In genomic region chr12:19971396-19971802, GRCh38 we compare ENCODE assay signal across 14 cellular contexts.
DNase-seq lines count a peak whose midpoint lies in the region; ATAC-seq and TF ChIP-seq lines count a peak whose summit lies in the region.
"Had no signal": no experiment of that assay in that cellular context is flagged by ENCODE, and none has a peak within 500 bp of the region (broad histone marks: within the 10 kb centered on the region; RNA-seq: fewer than 3 reads in every experiment).

No MANE protein-coding gene starts in this region.

- H3K27me3 ChIP-seq in thoracic aorta (replicated peaks; ENCODE audit: insufficient read depth), result no peaks in the 10 kb centered on the region
- H3K27me3 ChIP-seq: upper lobe of right lung had no signal

- no peaks in the 10 kb centered on the region for H3K27me3 Mint-ChIP-seq in T-helper 17 cell
- H3K27me3 Mint-ChIP-seq: activated CD4-positive, alpha-beta T cell treated with anti-CD3 and anti-CD28 coated beads for 36 hours had no signal

- no peaks in the 10 kb centered on the region for H3K36me3 Mint-ChIP-seq in T-helper 17 cell (ENCODE audit: low read depth)

- H3K4me3 Mint-ChIP-seq in T-helper 17 cell, result no peak overlapping the region
- H3K4me3 Mint-ChIP-seq: activated CD4-positive, alpha-beta T cell treated with anti-CD3 and anti-CD28 coated beads for 36 hours; activated naive CD4-positive, alpha-beta T cell treated with anti-CD3 and anti-CD28 coated beads for 36 hours had no signal

- no peaks in the 10 kb centered on the region for H3K4me1 Mint-ChIP-seq in T-helper 17 cell
- H3K4me1 Mint-ChIP-seq: activated CD4-positive, alpha-beta T cell treated with anti-CD3 and anti-CD28 coated beads for 36 hours had no signal

- H3K27ac Mint-ChIP-seq in T-helper 17 cell, result no peak overlapping the region
- H3K27ac Mint-ChIP-seq: activated CD4-positive, alpha-beta T cell treated with anti-CD3 and anti-CD28 coated beads for 36 hours; activated naive CD4-positive, alpha-beta T cell treated with anti-CD3 and anti-CD28 coated beads for 36 hours had no signal

- peaks cover 26 to 64% of the 10 kb centered on the region in 2 donors for H3K4me1 ChIP-seq in thoracic aorta (ENCODE audit: control insufficient read depth in 1 of 2, low read depth in 2 of 2)
- H3K4me1 ChIP-seq: prostate gland had no signal

- no peaks in the 10 kb centered on the region for H3K36me3 ChIP-seq in thoracic aorta
- H3K36me3 ChIP-seq: prostate gland, upper lobe of right lung had no signal

- ATAC-seq in thoracic aorta (ENCODE audit: insufficient number of reproducible peaks, low FRiP score, low read depth), result no peak
- no peak for ATAC-seq in T-helper 17 cell
- no peak for ATAC-seq in GM18858 (IDR thresholded peaks at IDR 0.05; ENCODE audit: unreplicated experiment)
- ATAC-seq: activated CD4-positive, alpha-beta T cell treated with anti-CD3 and anti-CD28 coated beads for 36 hours; upper lobe of right lung had no signal

- H3K9me3 ChIP-seq in thoracic aorta (no peaks in the 10 kb centered on the region), T-helper 17 cell (ENCODE audit: control insufficient read depth, low read length, poor library complexity, severe bottlenecking) (no peaks in the 10 kb centered on the region)
- H3K9me3 ChIP-seq: prostate gland, upper lobe of right lung had no signal

- TF ChIP-seq CTCF in choroid plexus epithelial cell (conservative IDR thresholded peaks at IDR 0.05; ENCODE audit: low read depth, low read length) (peak; percentile 5), thoracic aorta (IDR thresholded peaks at IDR 0.05) (no peak)

- no peak overlapping the region for H3K4me3 ChIP-seq in choroid plexus epithelial cell (ENCODE audit: low read depth, low read length)
- no peak overlapping the region for H3K4me3 ChIP-seq in thoracic aorta
- H3K4me3 ChIP-seq: prostate gland, upper lobe of right lung had no signal

- H3K27ac ChIP-seq in thoracic aorta, result peak overlapping the region; percentile 22 to 59
- H3K27ac ChIP-seq: prostate gland, upper lobe of right lung had no signal

- DNase-seq in LoVo (ENCODE audit: low spot score) (peak; percentile 20), choroid plexus epithelial cell (ENCODE audit: low read depth) (peak; percentile 76), left kidney (ENCODE audit: low read depth, low spot score) (peak; percentile 91), thoracic aorta (ENCODE audit: low spot score) (no peak), AML-193 (lab: John Stamatoyannopoulos, UW) (no peak), T-helper 17 cell (no peak), NCI-H1417 treated with DMSO at 0.1 percent for 48 hours (lab: John Stamatoyannopoulos, UW) (no peak)
- DNase-seq: activated CD4-positive, alpha-beta T cell treated with anti-CD3 and anti-CD28 coated beads for 36 hours; activated naive CD4-positive, alpha-beta T cell treated with anti-CD3 and anti-CD28 coated beads for 36 hours; effector memory CD4-positive, alpha-beta T cell; SHP77 treated with DMSO at 0.1 percent for 48 hours; upper lobe of right lung had no signal

Comparison
In these comparisons a context has a peak if more than half of its experiments do, and no peak if none do; other contexts are left out.
1. DNase-seq: peak in LoVo (single experiment), choroid plexus epithelial cell (single experiment) and left kidney (single experiment); none in thoracic aorta (single experiment), AML-193 (0 of 2), T-helper 17 cell (0 of 3) and NCI-H1417 treated with DMSO at 0.1 percent for 48 hours (single experiment).